In genomic region chr3:119333773-119334492, GRCh38 we compare ENCODE assay signal across 18 cellular contexts. TPM values are rescaled to one million over a fixed set of nuclear protein-coding genes. Genes with fewer than 3 reads are reported as not detected.
DNase-seq lines count a peak whose midpoint lies in the region; ATAC-seq and TF ChIP-seq lines count a peak whose summit lies in the region.
"Had no signal": no experiment of that assay in that cellular context is flagged by ENCODE, and none has a peak within 500 bp of the region (broad histone marks: within the 10 kb centered on the region; RNA-seq: fewer than 3 reads in every experiment).

No MANE protein-coding gene starts in this region.

- no peak for TF ChIP-seq CTCF in cardiac muscle cell (IDR thresholded peaks at IDR 0.05; ENCODE audit: low read depth, low read length)
- TF ChIP-seq CTCF in lung (IDR thresholded peaks at IDR 0.05; ENCODE audit: control extremely low read depth, extremely low read depth): no peak
- no peak for TF ChIP-seq CTCF in upper lobe of right lung (IDR thresholded peaks at IDR 0.05)

- peak; percentile 10 for DNase-seq in NCI-H1105 treated with DMSO at 0.1 percent for 48 hours (lab: John Stamatoyannopoulos, UW)
- DNase-seq in NCI-H1105 (lab: John Stamatoyannopoulos, UW): no peak
- no peak for DNase-seq in cardiac muscle cell (ENCODE audit: low read depth in 1 of 2, low spot score in 1 of 2)
- no peak for DNase-seq in lung (ENCODE audit: low spot score)
- no peak for DNase-seq in upper lobe of right lung
- no peak for DNase-seq in posterior vena cava (ENCODE audit: low spot score)
- DNase-seq in GM03348 (ENCODE audit: low spot score): no peak
- DNase-seq: DMS153, MV-4-11, NCI-H1694, NCI-H2107, NCI-H226, NCI-H748 treated with DMSO at 0.1 percent for 48 hours, SHP77 had no signal

- no peak overlapping the region for H3K27ac Mint-ChIP-seq in stimulated activated memory B cell treated with anti-CD40 and anti-IgM and Interleukin-4, amounts not matched to agents 10 μg/mL and 1 μg/mL and 100 μg/mL, for 72 hours

- WGBS in lung, 2 donors: 45 to 67% methylated on average over 5 of the region's 5 CpGs

- H3K36me3 Mint-ChIP-seq in stimulated activated memory B cell treated with anti-CD40 and anti-IgM and Interleukin-4, amounts not matched to agents 10 μg/mL and 1 μg/mL and 100 μg/mL, for 72 hours: peaks cover 27% of the 10 kb centered on the region

- H3K9me3 Mint-ChIP-seq in stimulated activated memory B cell treated with anti-CD40 and anti-IgM and Interleukin-4, amounts not matched to agents 10 μg/mL and 1 μg/mL and 100 μg/mL, for 72 hours: no peaks in the 10 kb centered on the region

- H3K4me1 Mint-ChIP-seq in stimulated activated memory B cell treated with anti-CD40 and anti-IgM and Interleukin-4, amounts not matched to agents 10 μg/mL and 1 μg/mL and 100 μg/mL, for 72 hours: peaks cover 16% of the 10 kb centered on the region

- H3K27me3 Mint-ChIP-seq in stimulated activated memory B cell treated with anti-CD40 and anti-IgM and Interleukin-4, amounts not matched to agents 10 μg/mL and 1 μg/mL and 100 μg/mL, for 72 hours: no peaks in the 10 kb centered on the region

- intact Hi-C loops in upper lobe of right lung (cut with DNase I) (no loop called here), posterior vena cava (cut with DNase I) (no loop called here)

- H3K36me3 ChIP-seq in cardiac muscle cell: no peaks in the 10 kb centered on the region
- H3K36me3 ChIP-seq in lung (ENCODE audit: control insufficient read depth in 2 of 2, insufficient read depth in 2 of 2, low read length in 2 of 2): peaks cover 4 to 6% of the 10 kb centered on the region in 2 donors
- H3K36me3 ChIP-seq in upper lobe of right lung: no peaks in the 10 kb centered on the region
- H3K36me3 ChIP-seq: HAP-1 had no signal

- H3K4me1 ChIP-seq in cardiac muscle cell (ENCODE audit: low read depth) (peaks cover 65% of the 10 kb centered on the region), lung (ENCODE audit: control insufficient read depth in 2 of 2, insufficient read depth in 2 of 2, low read length in 2 of 2) (peaks cover 20 to 21% of the 10 kb centered on the region in 2 donors), upper lobe of right lung (peaks cover 14% of the 10 kb centered on the region)
- H3K4me1 ChIP-seq: HAP-1 had no signal

- H3K27ac ChIP-seq in cardiac muscle cell (peak overlapping the region; percentile 87), lung (ENCODE audit: low read depth in 1 of 2, low read length in 1 of 2) (peak overlapping the region; percentile 0 to 15), upper lobe of right lung (no peak overlapping the region)
- H3K27ac ChIP-seq: 22Rv1 had no signal

- no peaks in the 10 kb centered on the region for H3K9me3 ChIP-seq in cardiac muscle cell (ENCODE audit: low read depth)
- no peaks in the 10 kb centered on the region for H3K9me3 ChIP-seq in lung (ENCODE audit: control insufficient read depth in 2 of 2, insufficient read depth in 1 of 2, low read length in 1 of 2)
- no peaks in the 10 kb centered on the region for H3K9me3 ChIP-seq in upper lobe of right lung
- H3K9me3 ChIP-seq: HAP-1 had no signal

- ATAC-seq in lung (ENCODE audit: insufficient read depth, low FRiP score) (no peak), upper lobe of right lung (peak; percentile 45)
- ATAC-seq in stimulated activated memory B cell treated with anti-CD40 and anti-IgM and Interleukin-4, amounts not matched to agents 10 μg/mL and 1 μg/mL and 100 μg/mL, for 72 hours: no peak
- ATAC-seq: Panc1 had no signal

- H3K27me3 ChIP-seq in cardiac muscle cell (no peaks in the 10 kb centered on the region), lung (ENCODE audit: control insufficient read depth, insufficient read depth) (no peaks in the 10 kb centered on the region), upper lobe of right lung (no peaks in the 10 kb centered on the region)

- H3K4me3 ChIP-seq in cardiac muscle cell (no peak overlapping the region), lung (no peak overlapping the region), upper lobe of right lung (no peak overlapping the region)
- H3K4me3 ChIP-seq: HAP-1 had no signal

- H3K4me3 Mint-ChIP-seq in stimulated activated memory B cell treated with anti-CD40 and anti-IgM and Interleukin-4, amounts not matched to agents 10 μg/mL and 1 μg/mL and 100 μg/mL, for 72 hours: no peak overlapping the region

RNA-seq across cellular contexts. Expression of gene ARHGAP31, which starts 39.8 kb away (rescaled TPM):
- 59.9 and 60.6 TPM in 2 replicates for total RNA-seq in cardiac muscle cell
- polyA plus RNA-seq in cardiac muscle cell: 23.9 and 28.0 TPM in 2 replicates
- 10 to 100 TPM; 45.8 to 58.5 TPM for total RNA-seq in lung
- polyA plus RNA-seq in lung: 10 to 100 TPM; 11.6 to 17.5 TPM
- total RNA-seq in upper lobe of right lung: 117 TPM
- total RNA-seq in posterior vena cava: 10 to 100 TPM; 26.5 to 26.9 TPM
